Comparison of ENCODE assay signal across 1 cellular context in genomic region chr6:137926207-137926731, GRCh38.
TF ChIP-seq lines count a peak whose summit lies in the region.

No MANE protein-coding gene starts in this region.

TF ChIP-seq in K562, 482 proteins besides CTCF, POLR2A, EP300 and RAD21 (continued from another document and continues in another):
- TF ChIP-seq, protein P1, sequence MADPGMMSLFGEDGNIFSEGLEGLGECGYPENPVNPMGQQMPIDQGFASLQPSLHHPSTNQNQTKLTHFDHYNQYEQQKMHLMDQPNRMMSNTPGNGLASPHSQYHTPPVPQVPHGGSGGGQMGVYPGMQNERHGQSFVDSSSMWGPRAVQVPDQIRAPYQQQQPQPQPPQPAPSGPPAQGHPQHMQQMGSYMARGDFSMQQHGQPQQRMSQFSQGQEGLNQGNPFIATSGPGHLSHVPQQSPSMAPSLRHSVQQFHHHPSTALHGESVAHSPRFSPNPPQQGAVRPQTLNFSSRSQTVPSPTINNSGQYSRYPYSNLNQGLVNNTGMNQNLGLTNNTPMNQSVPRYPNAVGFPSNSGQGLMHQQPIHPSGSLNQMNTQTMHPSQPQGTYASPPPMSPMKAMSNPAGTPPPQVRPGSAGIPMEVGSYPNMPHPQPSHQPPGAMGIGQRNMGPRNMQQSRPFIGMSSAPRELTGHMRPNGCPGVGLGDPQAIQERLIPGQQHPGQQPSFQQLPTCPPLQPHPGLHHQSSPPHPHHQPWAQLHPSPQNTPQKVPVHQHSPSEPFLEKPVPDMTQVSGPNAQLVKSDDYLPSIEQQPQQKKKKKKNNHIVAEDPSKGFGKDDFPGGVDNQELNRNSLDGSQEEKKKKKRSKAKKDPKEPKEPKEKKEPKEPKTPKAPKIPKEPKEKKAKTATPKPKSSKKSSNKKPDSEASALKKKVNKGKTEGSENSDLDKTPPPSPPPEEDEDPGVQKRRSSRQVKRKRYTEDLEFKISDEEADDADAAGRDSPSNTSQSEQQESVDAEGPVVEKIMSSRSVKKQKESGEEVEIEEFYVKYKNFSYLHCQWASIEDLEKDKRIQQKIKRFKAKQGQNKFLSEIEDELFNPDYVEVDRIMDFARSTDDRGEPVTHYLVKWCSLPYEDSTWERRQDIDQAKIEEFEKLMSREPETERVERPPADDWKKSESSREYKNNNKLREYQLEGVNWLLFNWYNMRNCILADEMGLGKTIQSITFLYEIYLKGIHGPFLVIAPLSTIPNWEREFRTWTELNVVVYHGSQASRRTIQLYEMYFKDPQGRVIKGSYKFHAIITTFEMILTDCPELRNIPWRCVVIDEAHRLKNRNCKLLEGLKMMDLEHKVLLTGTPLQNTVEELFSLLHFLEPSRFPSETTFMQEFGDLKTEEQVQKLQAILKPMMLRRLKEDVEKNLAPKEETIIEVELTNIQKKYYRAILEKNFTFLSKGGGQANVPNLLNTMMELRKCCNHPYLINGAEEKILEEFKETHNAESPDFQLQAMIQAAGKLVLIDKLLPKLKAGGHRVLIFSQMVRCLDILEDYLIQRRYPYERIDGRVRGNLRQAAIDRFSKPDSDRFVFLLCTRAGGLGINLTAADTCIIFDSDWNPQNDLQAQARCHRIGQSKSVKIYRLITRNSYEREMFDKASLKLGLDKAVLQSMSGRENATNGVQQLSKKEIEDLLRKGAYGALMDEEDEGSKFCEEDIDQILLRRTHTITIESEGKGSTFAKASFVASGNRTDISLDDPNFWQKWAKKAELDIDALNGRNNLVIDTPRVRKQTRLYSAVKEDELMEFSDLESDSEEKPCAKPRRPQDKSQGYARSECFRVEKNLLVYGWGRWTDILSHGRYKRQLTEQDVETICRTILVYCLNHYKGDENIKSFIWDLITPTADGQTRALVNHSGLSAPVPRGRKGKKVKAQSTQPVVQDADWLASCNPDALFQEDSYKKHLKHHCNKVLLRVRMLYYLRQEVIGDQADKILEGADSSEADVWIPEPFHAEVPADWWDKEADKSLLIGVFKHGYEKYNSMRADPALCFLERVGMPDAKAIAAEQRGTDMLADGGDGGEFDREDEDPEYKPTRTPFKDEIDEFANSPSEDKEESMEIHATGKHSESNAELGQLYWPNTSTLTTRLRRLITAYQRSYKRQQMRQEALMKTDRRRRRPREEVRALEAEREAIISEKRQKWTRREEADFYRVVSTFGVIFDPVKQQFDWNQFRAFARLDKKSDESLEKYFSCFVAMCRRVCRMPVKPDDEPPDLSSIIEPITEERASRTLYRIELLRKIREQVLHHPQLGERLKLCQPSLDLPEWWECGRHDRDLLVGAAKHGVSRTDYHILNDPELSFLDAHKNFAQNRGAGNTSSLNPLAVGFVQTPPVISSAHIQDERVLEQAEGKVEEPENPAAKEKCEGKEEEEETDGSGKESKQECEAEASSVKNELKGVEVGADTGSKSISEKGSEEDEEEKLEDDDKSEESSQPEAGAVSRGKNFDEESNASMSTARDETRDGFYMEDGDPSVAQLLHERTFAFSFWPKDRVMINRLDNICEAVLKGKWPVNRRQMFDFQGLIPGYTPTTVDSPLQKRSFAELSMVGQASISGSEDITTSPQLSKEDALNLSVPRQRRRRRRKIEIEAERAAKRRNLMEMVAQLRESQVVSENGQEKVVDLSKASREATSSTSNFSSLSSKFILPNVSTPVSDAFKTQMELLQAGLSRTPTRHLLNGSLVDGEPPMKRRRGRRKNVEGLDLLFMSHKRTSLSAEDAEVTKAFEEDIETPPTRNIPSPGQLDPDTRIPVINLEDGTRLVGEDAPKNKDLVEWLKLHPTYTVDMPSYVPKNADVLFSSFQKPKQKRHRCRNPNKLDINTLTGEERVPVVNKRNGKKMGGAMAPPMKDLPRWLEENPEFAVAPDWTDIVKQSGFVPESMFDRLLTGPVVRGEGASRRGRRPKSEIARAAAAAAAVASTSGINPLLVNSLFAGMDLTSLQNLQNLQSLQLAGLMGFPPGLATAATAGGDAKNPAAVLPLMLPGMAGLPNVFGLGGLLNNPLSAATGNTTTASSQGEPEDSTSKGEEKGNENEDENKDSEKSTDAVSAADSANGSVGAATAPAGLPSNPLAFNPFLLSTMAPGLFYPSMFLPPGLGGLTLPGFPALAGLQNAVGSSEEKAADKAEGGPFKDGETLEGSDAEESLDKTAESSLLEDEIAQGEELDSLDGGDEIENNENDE (IDR thresholded peaks at IDR 0.05; ENCODE audit: low read depth, low read length) = no peak
- TF ChIP-seq ZZZ3 (IDR thresholded peaks at IDR 0.05) (no peak), NR2F6 (CRISPR knock-in tag; IDR thresholded peaks at IDR 0.05) (no peak), WHSC1 (IDR thresholded peaks at IDR 0.05; ENCODE audit: low read length) (no peak), PCBP1 (IDR thresholded peaks at IDR 0.05; ENCODE audit: low read depth, low read length, poor library complexity, severe bottlenecking) (no peak), ETV5 (CRISPR knock-in tag; IDR thresholded peaks at IDR 0.05; ENCODE audit: low read depth) (0 out of 2 replicates have a peak, but pooled peaks have one; percentile 40), ZNF318 (IDR thresholded peaks at IDR 0.05; ENCODE audit: borderline replicate concordance in 1 of 2, low read depth in 1 of 2) (no peak), ELF2 (CRISPR knock-in tag; IDR thresholded peaks at IDR 0.05) (no peak), ELF1 (tag; IDR thresholded peaks at IDR 0.05) (no peak), FOXA3 (CRISPR knock-in tag; conservative IDR thresholded peaks at IDR 0.05 in 1 of 2, IDR thresholded peaks at IDR 0.05 in 1 of 2) (peak; percentile 96 to 98), ZNF407 (IDR thresholded peaks at IDR 0.05; ENCODE audit: low read depth) (no peak), ZNF707 (CRISPR knock-in tag; conservative IDR thresholded peaks at IDR 0.05) (no peak), ZNF551 (CRISPR knock-in tag; IDR thresholded peaks at IDR 0.05) (no peak), RBM17 (IDR thresholded peaks at IDR 0.05; ENCODE audit: borderline replicate concordance, low read depth, low read length) (no peak), TAF15 (IDR thresholded peaks at IDR 0.05; ENCODE audit: low read depth, low read length) (no peak), COPS2 (conservative IDR thresholded peaks at IDR 0.05) (no peak), BRD4 (IDR thresholded peaks at IDR 0.05) (no peak)
- TF ChIP-seq, protein P2, sequence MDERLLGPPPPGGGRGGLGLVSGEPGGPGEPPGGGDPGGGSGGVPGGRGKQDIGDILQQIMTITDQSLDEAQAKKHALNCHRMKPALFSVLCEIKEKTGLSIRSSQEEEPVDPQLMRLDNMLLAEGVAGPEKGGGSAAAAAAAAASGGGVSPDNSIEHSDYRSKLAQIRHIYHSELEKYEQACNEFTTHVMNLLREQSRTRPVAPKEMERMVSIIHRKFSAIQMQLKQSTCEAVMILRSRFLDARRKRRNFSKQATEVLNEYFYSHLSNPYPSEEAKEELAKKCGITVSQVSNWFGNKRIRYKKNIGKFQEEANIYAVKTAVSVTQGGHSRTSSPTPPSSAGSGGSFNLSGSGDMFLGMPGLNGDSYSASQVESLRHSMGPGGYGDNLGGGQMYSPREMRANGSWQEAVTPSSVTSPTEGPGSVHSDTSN (CRISPR knock-in tag; IDR thresholded peaks at IDR 0.05; ENCODE audit: low read depth) = no peak
- TF ChIP-seq, protein P2 (tag; conservative IDR thresholded peaks at IDR 0.05; ENCODE audit: low read depth) = no peak
